Comparison of ENCODE assay signal across 13 cellular contexts in the genomic region with DNA sequence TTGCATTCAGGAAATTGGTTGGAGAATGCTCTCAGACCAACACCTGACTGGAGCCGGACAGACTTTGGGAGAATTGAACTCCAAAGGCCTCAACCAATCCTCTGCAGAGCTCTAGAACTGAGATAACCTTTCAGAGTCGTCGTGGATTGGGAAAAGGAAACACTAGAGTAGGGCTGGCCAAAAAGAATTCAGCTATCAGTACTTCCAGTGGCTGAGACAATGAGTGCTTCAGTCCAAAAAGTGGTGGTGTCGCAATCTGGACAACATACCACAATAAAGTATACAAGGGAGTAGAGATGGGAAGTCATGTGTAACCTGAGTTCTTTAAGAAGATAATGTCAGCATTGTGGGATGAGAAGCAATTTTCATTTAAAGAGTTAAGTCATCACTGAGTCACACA.
A peak's percentile ranks its signal among the peaks of the same experiment; 100 is the strongest.
DNase-seq lines count a peak whose midpoint lies in the region; ATAC-seq and TF ChIP-seq lines count a peak whose summit lies in the region.
"Had no signal": no experiment of that assay in that cellular context is flagged by ENCODE, and none has a peak within 500 bp of the region (broad histone marks: within the 10 kb centered on the region; RNA-seq: fewer than 3 reads in every experiment).

No MANE protein-coding gene starts in this region.

- DNase-seq in GM04503 (ENCODE audit: low read depth) (peak; percentile 56), NCI-H460 (ENCODE audit: extremely low read depth, low read depth) (peak; percentile 4), dermis blood vessel endothelial cell (peak; percentile 15), non-pigmented ciliary epithelial cell (ENCODE audit: low read depth) (peak; percentile 19), lower leg skin (ENCODE audit: low spot score in 2 of 2) (no peak), retina (no peak)
- DNase-seq: activated CD8-positive, alpha-beta memory T cell treated with anti-CD3 and anti-CD28 coated beads for 24 hours; effector CD8-positive, alpha-beta T cell; naive thymus-derived CD4-positive, alpha-beta T cell; NCI-H187 treated with DMSO at 0.1 percent for 48 hours; stimulated activated CD8-positive, alpha-beta memory T cell treated with anti-CD3 and anti-CD28 coated beads, Interleukin-4, amount 100 ng/mL, for 48 hours; T-helper 1 cell had no signal

- WGBS in lower leg skin, 2 donors: 74 to 76% methylated on average over 4 of the region's 4 CpGs

- no peak for ATAC-seq in GM18502 (IDR thresholded peaks at IDR 0.05; ENCODE audit: poor library complexity, unreplicated experiment)
- ATAC-seq: naive thymus-derived CD4-positive, alpha-beta T cell had no signal

- no peak for TF ChIP-seq CTCF in lower leg skin (IDR thresholded peaks at IDR 0.05)

- no peak overlapping the region for H3K4me3 ChIP-seq in lower leg skin (ENCODE audit: low read depth, poor library complexity, severe bottlenecking)

- no peak for TF ChIP-seq POLR2A in lower leg skin (IDR thresholded peaks at IDR 0.05)

- intact Hi-C loops in lower leg skin (cut with DNase I; ENCODE audit: low total_unique reads): no loop called here

Comparison
In these comparisons a context has a peak if more than half of its experiments do, and no peak if none do; other contexts are left out.
1. DNase-seq: peak in GM04503 (single experiment), NCI-H460 (single experiment), dermis blood vessel endothelial cell (single experiment) and non-pigmented ciliary epithelial cell (single experiment); none in lower leg skin (0 of 2) and retina (single experiment).